ENCODE assay signal across 24 cellular contexts in the genomic region with DNA sequence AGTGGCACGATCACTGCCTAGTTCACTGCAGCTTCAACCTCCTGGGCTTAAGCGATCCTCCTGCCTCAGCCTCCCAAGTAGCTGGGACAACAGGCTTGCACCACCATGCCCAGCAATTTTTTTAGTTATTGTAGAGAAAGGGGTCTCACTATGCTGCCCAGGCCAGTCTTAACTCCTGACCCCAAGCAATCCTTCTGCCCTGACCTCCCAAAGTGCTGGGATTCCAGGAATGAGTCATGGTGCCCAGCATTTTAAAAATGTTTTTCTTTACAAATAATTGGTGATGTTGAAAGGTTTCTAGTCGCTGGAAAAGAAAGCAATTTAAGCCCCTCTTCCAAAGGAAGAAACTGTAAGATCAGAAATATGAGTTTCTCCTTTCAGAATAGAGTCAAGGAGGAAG. TPM values are rescaled to one million over a fixed set of nuclear protein-coding genes. Genes with fewer than 3 reads are reported as not detected.
"Had no signal": no experiment of that assay in that cellular context is flagged by ENCODE, and none has a peak within 500 bp of the region (broad histone marks: within the 10 kb centered on the region; RNA-seq: fewer than 3 reads in every experiment).

No MANE protein-coding gene starts in this region.

- ATAC-seq: effector memory CD8-positive, alpha-beta T cell; foreskin keratinocyte; naive thymus-derived CD4-positive, alpha-beta T cell; right cardiac atrium; stimulated activated naive B cell treated with anti-CD40 and anti-IgM and Interleukin-4, amounts not matched to agents 10 μg/mL and 1 μg/mL and 100 μg/mL, for 72 hours had no signal

- H3K4me3 ChIP-seq: esophagus muscularis mucosa, skin epidermis, stomach had no signal

- H3K9me3 ChIP-seq: esophagus muscularis mucosa, neutrophil had no signal

- H3K36me3 ChIP-seq: neutrophil had no signal

- H3K27ac ChIP-seq: epithelial cell of prostate, esophagus muscularis mucosa, foreskin keratinocyte, neutrophil, skin epidermis had no signal

- H3K27ac Mint-ChIP-seq: dendritic cell treated with granulocyte-macrophage colony-stimulating factor and Interleukin-4, amounts not matched to agents 40 ng/mL and 50 ng/mL, for 4 days; naive thymus-derived CD4-positive, alpha-beta T cell; stimulated activated naive B cell treated with anti-CD40 and anti-IgM and Interleukin-4, amounts not matched to agents 10 μg/mL and 1 μg/mL and 100 μg/mL, for 72 hours had no signal

- H3K27me3 ChIP-seq: esophagus muscularis mucosa, foreskin keratinocyte, neutrophil, stomach had no signal

- H3K9me3 Mint-ChIP-seq: dendritic cell treated with granulocyte-macrophage colony-stimulating factor and Interleukin-4, amounts not matched to agents 40 ng/mL and 50 ng/mL, for 4 days; effector memory CD8-positive, alpha-beta T cell; naive thymus-derived CD4-positive, alpha-beta T cell; stimulated activated naive B cell treated with anti-CD40 and anti-IgM and Interleukin-4, amounts not matched to agents 10 μg/mL and 1 μg/mL and 100 μg/mL, for 72 hours had no signal

- H3K4me3 Mint-ChIP-seq: dendritic cell treated with granulocyte-macrophage colony-stimulating factor and Interleukin-4, amounts not matched to agents 40 ng/mL and 50 ng/mL, for 4 days; effector memory CD8-positive, alpha-beta T cell; naive thymus-derived CD4-positive, alpha-beta T cell; stimulated activated naive B cell treated with anti-CD40 and anti-IgM and Interleukin-4, amounts not matched to agents 10 μg/mL and 1 μg/mL and 100 μg/mL, for 72 hours had no signal

- H3K27me3 Mint-ChIP-seq: dendritic cell treated with granulocyte-macrophage colony-stimulating factor and Interleukin-4, amounts not matched to agents 40 ng/mL and 50 ng/mL, for 4 days; effector memory CD8-positive, alpha-beta T cell; naive thymus-derived CD4-positive, alpha-beta T cell; stimulated activated naive B cell treated with anti-CD40 and anti-IgM and Interleukin-4, amounts not matched to agents 10 μg/mL and 1 μg/mL and 100 μg/mL, for 72 hours had no signal

- H3K4me1 ChIP-seq: foreskin keratinocyte, stomach had no signal

- DNase-seq: effector memory CD8-positive, alpha-beta T cell; foreskin keratinocyte; head of caudate nucleus; hippocampal formation; kidney glomerular epithelial cell; naive thymus-derived CD4-positive, alpha-beta T cell; right cardiac atrium; stimulated activated CD4-positive, alpha-beta T cell treated with anti-CD3 and anti-CD28 coated beads, Interleukin-2, amount 100 ng/mL, for 24 hours; stimulated activated CD4-positive, alpha-beta T cell treated with anti-CD3 and anti-CD28 coated beads, Interleukin-4, amount 100 ng/mL, for 4 hours; stimulated activated naive B cell treated with anti-CD40 and anti-IgM and Interleukin-4, amounts not matched to agents 10 μg/mL and 1 μg/mL and 100 μg/mL, for 72 hours; stomach; substantia nigra had no signal

RNA-seq across cellular contexts. Expression of gene LEUTX, which starts 35.9 kb away (rescaled TPM):
- total RNA-seq: esophagus muscularis mucosa; foreskin keratinocyte; liver; lung microvascular endothelial cell; mesenteric fat pad; mononuclear cell; naive thymus-derived CD4-positive, alpha-beta T cell; osteoblast; right cardiac atrium; stomach; urinary bladder had no signal
- polyA plus RNA-seq: foreskin keratinocyte; liver; naive thymus-derived CD4-positive, alpha-beta T cell; neural cell; right cardiac atrium; stomach; urinary bladder had no signal
